ENCODE assay signal across 1 cellular context in the genomic region with DNA sequence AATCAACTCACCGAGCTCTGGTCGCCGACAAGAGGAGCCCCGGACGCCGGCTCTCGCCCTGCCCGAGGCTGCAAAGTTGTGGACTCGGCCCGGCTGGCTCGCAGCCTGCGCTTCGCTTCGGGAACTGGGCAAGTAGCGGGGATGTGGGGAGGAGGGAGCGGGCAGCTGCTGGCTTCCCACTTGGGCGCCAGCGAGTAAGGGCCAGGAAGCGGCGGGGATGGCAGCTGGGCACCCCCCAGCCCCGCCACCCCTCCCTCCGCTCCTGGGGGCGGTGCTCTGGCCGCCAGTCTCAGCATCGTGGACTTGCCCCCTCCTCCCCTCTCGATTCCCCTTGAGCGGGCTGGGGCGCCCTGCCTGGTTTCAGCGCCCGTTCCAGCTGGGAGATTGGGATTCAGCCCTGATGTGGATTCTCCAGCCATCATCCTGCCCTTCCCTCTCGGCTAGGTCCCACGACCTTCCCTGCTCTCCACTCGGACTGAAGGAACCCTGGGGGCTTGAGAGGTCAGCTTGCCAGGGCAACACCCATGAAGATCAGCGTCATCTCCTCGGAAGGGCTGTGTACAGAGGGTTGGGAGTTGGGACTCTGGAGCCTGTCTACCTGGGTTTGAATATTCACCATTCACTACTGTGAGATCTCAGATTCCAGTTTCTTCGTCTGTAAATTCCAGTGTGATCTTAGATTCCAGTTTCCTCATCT.
TF ChIP-seq lines count a peak whose summit lies in the region.

A gene with protein sequence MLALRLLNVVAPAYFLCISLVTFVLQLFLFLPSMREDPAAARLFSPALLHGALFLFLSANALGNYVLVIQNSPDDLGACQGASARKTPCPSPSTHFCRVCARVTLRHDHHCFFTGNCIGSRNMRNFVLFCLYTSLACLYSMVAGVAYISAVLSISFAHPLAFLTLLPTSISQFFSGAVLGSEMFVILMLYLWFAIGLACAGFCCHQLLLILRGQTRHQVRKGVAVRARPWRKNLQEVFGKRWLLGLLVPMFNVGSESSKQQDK (minus strand): TSS at position 200 of the 697 bp plus-strand sequence. CDS start 2,053 bp downstream, outside the sequence.

TF ChIP-seq in HepG2, 621 proteins besides CTCF, POLR2A, EP300 and RAD21 (continued from another document):
- TF ChIP-seq, protein P1, sequence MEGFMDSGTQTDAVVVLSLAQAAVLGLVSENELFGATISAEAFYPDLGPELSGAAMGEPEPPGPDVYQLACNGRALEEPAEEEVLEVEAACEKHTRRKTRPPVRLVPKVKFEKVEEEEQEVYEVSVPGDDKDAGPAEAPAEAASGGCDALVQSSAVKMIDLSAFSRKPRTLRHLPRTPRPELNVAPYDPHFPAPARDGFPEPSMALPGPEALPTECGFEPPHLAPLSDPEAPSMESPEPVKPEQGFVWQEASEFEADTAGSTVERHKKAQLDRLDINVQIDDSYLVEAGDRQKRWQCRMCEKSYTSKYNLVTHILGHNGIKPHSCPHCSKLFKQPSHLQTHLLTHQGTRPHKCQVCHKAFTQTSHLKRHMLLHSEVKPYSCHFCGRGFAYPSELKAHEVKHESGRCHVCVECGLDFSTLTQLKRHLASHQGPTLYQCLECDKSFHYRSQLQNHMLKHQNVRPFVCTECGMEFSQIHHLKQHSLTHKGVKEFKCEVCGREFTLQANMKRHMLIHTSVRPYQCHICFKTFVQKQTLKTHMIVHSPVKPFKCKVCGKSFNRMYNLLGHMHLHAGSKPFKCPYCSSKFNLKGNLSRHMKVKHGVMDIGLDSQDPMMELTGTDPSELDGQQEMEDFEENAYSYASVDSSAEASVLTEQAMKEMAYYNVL (CRISPR knock-in tag; IDR thresholded peaks at IDR 0.05; ENCODE audit: borderline replicate concordance), result no peak
- TF ChIP-seq, protein P2, sequence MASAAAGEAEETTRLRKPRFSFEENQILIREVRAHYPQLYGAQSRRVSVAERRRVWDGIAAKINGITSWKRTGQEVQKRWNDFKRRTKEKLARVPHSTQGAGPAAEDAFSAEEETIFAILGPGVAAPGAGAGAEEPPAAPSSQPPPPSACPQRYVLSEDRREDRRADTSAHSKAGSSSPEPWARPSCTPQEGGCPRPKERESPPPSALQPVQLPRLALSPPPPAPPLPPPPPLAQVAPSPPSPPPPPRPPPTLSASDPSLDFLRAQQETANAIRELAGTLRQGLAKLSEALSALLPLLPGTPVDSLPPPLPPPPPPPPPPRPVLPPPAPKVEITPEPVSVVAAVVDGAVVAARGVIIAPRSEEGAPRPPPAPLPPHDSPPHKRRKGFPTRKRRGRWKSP (CRISPR knock-in tag; IDR thresholded peaks at IDR 0.05), result 0 out of 2 replicates have a peak, but pooled peaks have one; percentile 7
- TF ChIP-seq KDM3A (CRISPR knock-in tag; IDR thresholded peaks at IDR 0.05; ENCODE audit: low read depth) (no peak), RNF2 (conservative IDR thresholded peaks at IDR 0.05; ENCODE audit: low read depth) (no peak), JUND (CRISPR knock-in tag; IDR thresholded peaks at IDR 0.05) (no peak), MBD4 (IDR thresholded peaks at IDR 0.05; ENCODE audit: borderline replicate concordance, low read length) (no peak), ELF4 (CRISPR knock-in tag; IDR thresholded peaks at IDR 0.05; ENCODE audit: borderline replicate concordance) (no peak), MAFG (CRISPR knock-in tag; IDR thresholded peaks at IDR 0.05) (no peak), BORCS8-MEF2B (CRISPR knock-in tag; IDR thresholded peaks at IDR 0.05) (no peak), HNRNPLL (IDR thresholded peaks at IDR 0.05; ENCODE audit: low read depth, low read length, poor library complexity, severe bottlenecking) (peak; percentile 42), MIER2 (CRISPR knock-in tag; IDR thresholded peaks at IDR 0.05) (no peak), GLI4 (CRISPR knock-in tag; IDR thresholded peaks at IDR 0.05; ENCODE audit: borderline replicate concordance) (no peak), CENPX (CRISPR knock-in tag; IDR thresholded peaks at IDR 0.05) (no peak), ARHGAP35 (CRISPR knock-in tag; IDR thresholded peaks at IDR 0.05; ENCODE audit: borderline replicate concordance) (no peak), NKX3-1 (CRISPR knock-in tag; IDR thresholded peaks at IDR 0.05) (no peak), ZNF644 (CRISPR knock-in tag; IDR thresholded peaks at IDR 0.05; ENCODE audit: low read depth) (no peak), ZNF772 (CRISPR knock-in tag; IDR thresholded peaks at IDR 0.05) (no peak)
- TF ChIP-seq, protein P3, sequence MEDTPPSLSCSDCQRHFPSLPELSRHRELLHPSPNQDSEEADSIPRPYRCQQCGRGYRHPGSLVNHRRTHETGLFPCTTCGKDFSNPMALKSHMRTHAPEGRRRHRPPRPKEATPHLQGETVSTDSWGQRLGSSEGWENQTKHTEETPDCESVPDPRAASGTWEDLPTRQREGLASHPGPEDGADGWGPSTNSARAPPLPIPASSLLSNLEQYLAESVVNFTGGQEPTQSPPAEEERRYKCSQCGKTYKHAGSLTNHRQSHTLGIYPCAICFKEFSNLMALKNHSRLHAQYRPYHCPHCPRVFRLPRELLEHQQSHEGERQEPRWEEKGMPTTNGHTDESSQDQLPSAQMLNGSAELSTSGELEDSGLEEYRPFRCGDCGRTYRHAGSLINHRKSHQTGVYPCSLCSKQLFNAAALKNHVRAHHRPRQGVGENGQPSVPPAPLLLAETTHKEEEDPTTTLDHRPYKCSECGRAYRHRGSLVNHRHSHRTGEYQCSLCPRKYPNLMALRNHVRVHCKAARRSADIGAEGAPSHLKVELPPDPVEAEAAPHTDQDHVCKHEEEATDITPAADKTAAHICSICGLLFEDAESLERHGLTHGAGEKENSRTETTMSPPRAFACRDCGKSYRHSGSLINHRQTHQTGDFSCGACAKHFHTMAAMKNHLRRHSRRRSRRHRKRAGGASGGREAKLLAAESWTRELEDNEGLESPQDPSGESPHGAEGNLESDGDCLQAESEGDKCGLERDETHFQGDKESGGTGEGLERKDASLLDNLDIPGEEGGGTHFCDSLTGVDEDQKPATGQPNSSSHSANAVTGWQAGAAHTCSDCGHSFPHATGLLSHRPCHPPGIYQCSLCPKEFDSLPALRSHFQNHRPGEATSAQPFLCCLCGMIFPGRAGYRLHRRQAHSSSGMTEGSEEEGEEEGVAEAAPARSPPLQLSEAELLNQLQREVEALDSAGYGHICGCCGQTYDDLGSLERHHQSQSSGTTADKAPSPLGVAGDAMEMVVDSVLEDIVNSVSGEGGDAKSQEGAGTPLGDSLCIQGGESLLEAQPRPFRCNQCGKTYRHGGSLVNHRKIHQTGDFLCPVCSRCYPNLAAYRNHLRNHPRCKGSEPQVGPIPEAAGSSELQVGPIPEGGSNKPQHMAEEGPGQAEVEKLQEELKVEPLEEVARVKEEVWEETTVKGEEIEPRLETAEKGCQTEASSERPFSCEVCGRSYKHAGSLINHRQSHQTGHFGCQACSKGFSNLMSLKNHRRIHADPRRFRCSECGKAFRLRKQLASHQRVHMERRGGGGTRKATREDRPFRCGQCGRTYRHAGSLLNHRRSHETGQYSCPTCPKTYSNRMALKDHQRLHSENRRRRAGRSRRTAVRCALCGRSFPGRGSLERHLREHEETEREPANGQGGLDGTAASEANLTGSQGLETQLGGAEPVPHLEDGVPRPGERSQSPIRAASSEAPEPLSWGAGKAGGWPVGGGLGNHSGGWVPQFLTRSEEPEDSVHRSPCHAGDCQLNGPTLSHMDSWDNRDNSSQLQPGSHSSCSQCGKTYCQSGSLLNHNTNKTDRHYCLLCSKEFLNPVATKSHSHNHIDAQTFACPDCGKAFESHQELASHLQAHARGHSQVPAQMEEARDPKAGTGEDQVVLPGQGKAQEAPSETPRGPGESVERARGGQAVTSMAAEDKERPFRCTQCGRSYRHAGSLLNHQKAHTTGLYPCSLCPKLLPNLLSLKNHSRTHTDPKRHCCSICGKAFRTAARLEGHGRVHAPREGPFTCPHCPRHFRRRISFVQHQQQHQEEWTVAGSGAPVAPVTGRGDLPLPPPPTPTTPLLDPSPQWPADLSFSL (CRISPR knock-in tag; IDR thresholded peaks at IDR 0.05), result no peak
- TF ChIP-seq, protein P4, sequence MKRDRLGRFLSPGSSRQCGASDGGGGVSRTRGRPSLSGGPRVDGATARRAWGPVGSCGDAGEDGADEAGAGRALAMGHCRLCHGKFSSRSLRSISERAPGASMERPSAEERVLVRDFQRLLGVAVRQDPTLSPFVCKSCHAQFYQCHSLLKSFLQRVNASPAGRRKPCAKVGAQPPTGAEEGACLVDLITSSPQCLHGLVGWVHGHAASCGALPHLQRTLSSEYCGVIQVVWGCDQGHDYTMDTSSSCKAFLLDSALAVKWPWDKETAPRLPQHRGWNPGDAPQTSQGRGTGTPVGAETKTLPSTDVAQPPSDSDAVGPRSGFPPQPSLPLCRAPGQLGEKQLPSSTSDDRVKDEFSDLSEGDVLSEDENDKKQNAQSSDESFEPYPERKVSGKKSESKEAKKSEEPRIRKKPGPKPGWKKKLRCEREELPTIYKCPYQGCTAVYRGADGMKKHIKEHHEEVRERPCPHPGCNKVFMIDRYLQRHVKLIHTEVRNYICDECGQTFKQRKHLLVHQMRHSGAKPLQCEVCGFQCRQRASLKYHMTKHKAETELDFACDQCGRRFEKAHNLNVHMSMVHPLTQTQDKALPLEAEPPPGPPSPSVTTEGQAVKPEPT (CRISPR knock-in tag; IDR thresholded peaks at IDR 0.05; ENCODE audit: low read depth), result no peak
- TF ChIP-seq, protein P5, sequence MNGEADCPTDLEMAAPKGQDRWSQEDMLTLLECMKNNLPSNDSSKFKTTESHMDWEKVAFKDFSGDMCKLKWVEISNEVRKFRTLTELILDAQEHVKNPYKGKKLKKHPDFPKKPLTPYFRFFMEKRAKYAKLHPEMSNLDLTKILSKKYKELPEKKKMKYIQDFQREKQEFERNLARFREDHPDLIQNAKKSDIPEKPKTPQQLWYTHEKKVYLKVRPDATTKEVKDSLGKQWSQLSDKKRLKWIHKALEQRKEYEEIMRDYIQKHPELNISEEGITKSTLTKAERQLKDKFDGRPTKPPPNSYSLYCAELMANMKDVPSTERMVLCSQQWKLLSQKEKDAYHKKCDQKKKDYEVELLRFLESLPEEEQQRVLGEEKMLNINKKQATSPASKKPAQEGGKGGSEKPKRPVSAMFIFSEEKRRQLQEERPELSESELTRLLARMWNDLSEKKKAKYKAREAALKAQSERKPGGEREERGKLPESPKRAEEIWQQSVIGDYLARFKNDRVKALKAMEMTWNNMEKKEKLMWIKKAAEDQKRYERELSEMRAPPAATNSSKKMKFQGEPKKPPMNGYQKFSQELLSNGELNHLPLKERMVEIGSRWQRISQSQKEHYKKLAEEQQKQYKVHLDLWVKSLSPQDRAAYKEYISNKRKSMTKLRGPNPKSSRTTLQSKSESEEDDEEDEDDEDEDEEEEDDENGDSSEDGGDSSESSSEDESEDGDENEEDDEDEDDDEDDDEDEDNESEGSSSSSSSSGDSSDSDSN (CRISPR knock-in tag; IDR thresholded peaks at IDR 0.05), result peak; percentile 21; the same call in 1 of the 2 replicates
- TF ChIP-seq, protein P6, sequence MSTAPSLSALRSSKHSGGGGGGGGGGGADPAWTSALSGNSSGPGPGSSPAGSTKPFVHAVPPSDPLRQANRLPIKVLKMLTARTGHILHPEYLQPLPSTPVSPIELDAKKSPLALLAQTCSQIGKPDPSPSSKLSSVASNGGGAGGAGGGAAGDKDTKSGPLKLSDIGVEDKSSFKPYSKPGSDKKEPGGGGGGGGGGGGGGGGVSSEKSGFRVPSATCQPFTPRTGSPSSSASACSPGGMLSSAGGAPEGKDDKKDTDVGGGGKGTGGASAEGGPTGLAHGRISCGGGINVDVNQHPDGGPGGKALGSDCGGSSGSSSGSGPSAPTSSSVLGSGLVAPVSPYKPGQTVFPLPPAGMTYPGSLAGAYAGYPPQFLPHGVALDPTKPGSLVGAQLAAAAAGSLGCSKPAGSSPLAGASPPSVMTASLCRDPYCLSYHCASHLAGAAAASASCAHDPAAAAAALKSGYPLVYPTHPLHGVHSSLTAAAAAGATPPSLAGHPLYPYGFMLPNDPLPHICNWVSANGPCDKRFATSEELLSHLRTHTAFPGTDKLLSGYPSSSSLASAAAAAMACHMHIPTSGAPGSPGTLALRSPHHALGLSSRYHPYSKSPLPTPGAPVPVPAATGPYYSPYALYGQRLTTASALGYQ (CRISPR knock-in tag; IDR thresholded peaks at IDR 0.05), result no peak
- TF ChIP-seq, protein P7, sequence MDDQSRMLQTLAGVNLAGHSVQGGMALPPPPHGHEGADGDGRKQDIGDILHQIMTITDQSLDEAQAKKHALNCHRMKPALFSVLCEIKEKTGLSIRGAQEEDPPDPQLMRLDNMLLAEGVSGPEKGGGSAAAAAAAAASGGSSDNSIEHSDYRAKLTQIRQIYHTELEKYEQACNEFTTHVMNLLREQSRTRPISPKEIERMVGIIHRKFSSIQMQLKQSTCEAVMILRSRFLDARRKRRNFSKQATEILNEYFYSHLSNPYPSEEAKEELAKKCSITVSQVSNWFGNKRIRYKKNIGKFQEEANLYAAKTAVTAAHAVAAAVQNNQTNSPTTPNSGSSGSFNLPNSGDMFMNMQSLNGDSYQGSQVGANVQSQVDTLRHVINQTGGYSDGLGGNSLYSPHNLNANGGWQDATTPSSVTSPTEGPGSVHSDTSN (CRISPR knock-in tag; IDR thresholded peaks at IDR 0.05; ENCODE audit: borderline replicate concordance), result no peak
- TF ChIP-seq, protein P8, sequence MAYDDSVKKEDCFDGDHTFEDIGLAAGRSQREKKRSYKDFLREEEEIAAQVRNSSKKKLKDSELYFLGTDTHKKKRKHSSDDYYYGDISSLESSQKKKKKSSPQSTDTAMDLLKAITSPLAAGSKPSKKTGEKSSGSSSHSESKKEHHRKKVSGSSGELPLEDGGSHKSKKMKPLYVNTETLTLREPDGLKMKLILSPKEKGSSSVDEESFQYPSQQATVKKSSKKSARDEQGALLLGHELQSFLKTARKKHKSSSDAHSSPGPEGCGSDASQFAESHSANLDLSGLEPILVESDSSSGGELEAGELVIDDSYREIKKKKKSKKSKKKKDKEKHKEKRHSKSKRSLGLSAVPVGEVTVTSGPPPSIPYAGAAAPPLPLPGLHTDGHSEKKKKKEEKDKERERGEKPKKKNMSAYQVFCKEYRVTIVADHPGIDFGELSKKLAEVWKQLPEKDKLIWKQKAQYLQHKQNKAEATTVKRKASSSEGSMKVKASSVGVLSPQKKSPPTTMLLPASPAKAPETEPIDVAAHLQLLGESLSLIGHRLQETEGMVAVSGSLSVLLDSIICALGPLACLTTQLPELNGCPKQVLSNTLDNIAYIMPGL (CRISPR knock-in tag; IDR thresholded peaks at IDR 0.05; ENCODE audit: borderline replicate concordance in 1 of 2, low read depth in 1 of 2), result no peak
TF ChIP-seq in HepG2: peak in this region for 3.
